8 cellular contexts compared by ENCODE assay signal in the genomic region with DNA sequence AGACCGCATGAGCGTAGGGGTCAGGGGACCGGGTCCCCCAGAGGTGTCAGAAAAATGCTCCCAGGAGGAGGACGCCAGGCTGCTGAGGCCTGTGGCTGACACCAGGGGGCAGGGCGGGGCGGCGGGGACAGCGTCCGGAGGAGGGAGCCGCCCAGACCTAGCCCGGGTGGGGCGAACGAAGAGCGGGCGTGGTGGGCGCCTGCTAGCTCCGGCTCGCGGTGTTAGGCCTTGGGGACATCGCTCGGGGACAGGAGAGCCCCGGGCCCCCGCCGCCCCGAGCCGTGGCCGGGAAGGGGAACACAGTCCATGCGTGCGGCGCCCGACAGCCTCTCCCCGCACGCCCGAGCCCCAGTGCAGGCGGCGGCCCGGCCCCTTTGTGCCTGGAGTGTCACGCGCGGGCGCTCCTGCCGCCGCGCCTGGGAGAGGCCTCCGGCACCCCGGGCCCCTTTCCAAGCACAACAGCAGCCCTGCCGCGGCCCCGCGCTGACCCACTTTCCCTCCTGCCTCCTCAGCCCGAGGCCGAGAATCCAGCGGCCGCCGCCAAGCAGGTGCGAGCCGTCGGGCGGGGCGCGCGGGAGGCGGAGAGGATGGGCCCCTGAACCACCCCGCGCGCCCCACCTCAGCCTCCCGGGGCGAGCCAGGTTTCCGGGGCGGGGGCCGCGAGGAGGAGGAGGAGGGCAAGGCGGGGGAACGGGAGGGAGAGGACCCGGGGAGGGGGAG.
A peak's percentile ranks its signal among the peaks of the same experiment; 100 is the strongest.
DNase-seq lines count a peak whose midpoint lies in the region; ATAC-seq, FAIRE-seq and TF ChIP-seq lines count a peak whose summit lies in the region.

No MANE protein-coding gene starts in this region.

- H2AFZ ChIP-seq in K562 (ENCODE audit: low read depth, low read length), result peak overlapping the region; percentile 58; the same call in 1 of the 2 replicates

- TF ChIP-seq POLR2A in K562 (conservative IDR thresholded peaks at IDR 0.05), result no peak

- H3K9ac ChIP-seq in K562 (ENCODE audit: insufficient read depth in 1 of 2, low read depth in 2 of 2, low read length in 2 of 2), result peak overlapping the region in 1 of 2 experiments; percentile 45; a peak in 2 of 4 replicates
- H3K9ac ChIP-seq in iPS-18a (ENCODE audit: low read length), result no peak overlapping the region

- POLR2A ChIA-PET in K562 (lab: Yijun Ruan, JAX), result interaction anchor here (0.9 kb wide), 1 partner anchor 11 kb away, joined by 4 read pairs; no protein-coding TSS in a partner anchor

- peaks cover 4% of the 10 kb centered on the region for H4K20me1 ChIP-seq in K562 (replicated peaks; ENCODE audit: control insufficient read depth, insufficient read depth, low read length)

- peaks cover 0 to 18% of the 10 kb centered on the region in 2 experiments; a peak in 2 of 5 replicates for H3K4me1 ChIP-seq in K562 (replicated peaks in 1 of 2; ENCODE audit: control insufficient read depth in 2 of 2, insufficient read depth in 2 of 2, low read length in 2 of 2)
- H3K4me1 ChIP-seq in iPS-18a (ENCODE audit: control insufficient read depth, low read depth, low read length), result peaks cover 4% of the 10 kb centered on the region

- in situ Hi-C loops in K562 (cut with MboI), result no loop called here

- H3K36me3 ChIP-seq in K562 (ENCODE audit: control insufficient read depth, insufficient read depth, low read length) (no peaks in the 10 kb centered on the region), iPS-18a (ENCODE audit: control insufficient read depth, low read depth, low read length) (no peaks in the 10 kb centered on the region)

- CTCF ChIA-PET in K562 (lab: Yijun Ruan, JAX; ENCODE audit: low intra/inter-chr PET ratio), result interaction anchor here (0.6 to 1.7 kb wide), 4 partner anchors 220 to 275 kb away, joined by 3 to 11 read pairs (median 3); no protein-coding TSS in a partner anchor

- ATAC-seq in GM18498 (IDR thresholded peaks at IDR 0.05; ENCODE audit: unreplicated experiment) (peak; percentile 78), HG02623 (IDR thresholded peaks at IDR 0.05; ENCODE audit: unreplicated experiment) (peak; percentile 65), K562 (peak; percentile 99)

- no peaks in the 10 kb centered on the region for H3K9me1 ChIP-seq in K562 (ENCODE audit: control insufficient read depth, insufficient read depth, low read length)

- no TSS peak for BruUV-seq in K562 (replicated peaks; lab: Mats Ljungman, UMichigan)

- no peak for FAIRE-seq in K562 (lab: Jason Lieb, UNC)

- H3K27me3 ChIP-seq in K562 (ENCODE audit: control insufficient read depth in 2 of 2, insufficient read depth in 2 of 2, low read length in 2 of 2) (peaks cover 8 to 26% of the 10 kb centered on the region in 2 experiments), iPS-18a (ENCODE audit: control insufficient read depth, insufficient read depth, low read length) (peaks cover 7% of the 10 kb centered on the region)

- DNase-seq in NCI-H1092 treated with DMSO at 0.1 percent for 48 hours (lab: John Stamatoyannopoulos, UW), result peak; percentile 49
- peak; percentile 86 for DNase-seq in UCSD-AML1 (lab: John Stamatoyannopoulos, UW; ENCODE audit: unreplicated experiment)
- DNase-seq in K562 (ENCODE audit: extremely low read depth in 1 of 4, low spot score in 3 of 4), result peak; percentile 73 to 87 (median 84)
- no peak for DNase-seq in NCI-H128 (lab: John Stamatoyannopoulos, UW; ENCODE audit: unreplicated experiment)

- no peaks in the 10 kb centered on the region for H3K79me2 ChIP-seq in K562 (ENCODE audit: control insufficient read depth, insufficient read depth, low read length)

- 0% methylated on average over 25 of the region's 75 CpGs for WGBS in K562 (ENCODE audit: insufficient coverage, low coverage, missing lambda C conversion rate)

- intact Hi-C loops in K562 (cut with micrococcal nuclease), result loop anchor here (1.0 to 5.0 kb wide), 2 partner anchors 220 to 272 kb away; no protein-coding TSS in a partner anchor

- H3K27ac ChIP-seq in K562 (ENCODE audit: extremely low read depth, low read depth, low read length) (no peak overlapping the region), iPS-18a (ENCODE audit: low read length) (no peak overlapping the region), skin epidermis (peak overlapping the region; percentile 74 to 98 (median 92))

- peak overlapping the region; percentile 38; the same call in 1 of the 2 replicates for H3K4me2 ChIP-seq in K562 (ENCODE audit: insufficient read depth, low read length)

- TF ChIP-seq CTCF in K562 (IDR thresholded peaks at IDR 0.05 in 2 of 3, conservative IDR thresholded peaks at IDR 0.05 in 1 of 3; ENCODE audit: insufficient read depth in 2 of 3, low read depth in 1 of 3, low read length in 3 of 3), result peak; percentile 70 to 90 (median 83)

- no peaks in the 10 kb centered on the region for H3K9me3 ChIP-seq in K562 (replicated peaks; ENCODE audit: control insufficient read depth, insufficient read depth, low read depth, low read length)
- no peaks in the 10 kb centered on the region for H3K9me3 ChIP-seq in iPS-18a (ENCODE audit: control insufficient read depth, low read depth, low read length)

- TF ChIP-seq RAD21 in K562 (CRISPR knock-in tag; conservative IDR thresholded peaks at IDR 0.05 in 1 of 2, IDR thresholded peaks at IDR 0.05 in 1 of 2), result peak; percentile 71 to 76

- no peak for TF ChIP-seq EP300 in K562 (IDR thresholded peaks at IDR 0.05; ENCODE audit: low read length)

- H3K4me3 ChIP-seq in K562, result peak overlapping the region; percentile 34
- peak overlapping the region; percentile 47 for H3K4me3 ChIP-seq in iPS-18a (ENCODE audit: low read length)
- H3K4me3 ChIP-seq in skin epidermis, result peak overlapping the region; percentile 34 to 55 (median 44)

TF ChIP-seq in K562, 482 proteins besides CTCF, POLR2A, EP300 and RAD21 (continues in another document):
- TF ChIP-seq, protein P1, sequence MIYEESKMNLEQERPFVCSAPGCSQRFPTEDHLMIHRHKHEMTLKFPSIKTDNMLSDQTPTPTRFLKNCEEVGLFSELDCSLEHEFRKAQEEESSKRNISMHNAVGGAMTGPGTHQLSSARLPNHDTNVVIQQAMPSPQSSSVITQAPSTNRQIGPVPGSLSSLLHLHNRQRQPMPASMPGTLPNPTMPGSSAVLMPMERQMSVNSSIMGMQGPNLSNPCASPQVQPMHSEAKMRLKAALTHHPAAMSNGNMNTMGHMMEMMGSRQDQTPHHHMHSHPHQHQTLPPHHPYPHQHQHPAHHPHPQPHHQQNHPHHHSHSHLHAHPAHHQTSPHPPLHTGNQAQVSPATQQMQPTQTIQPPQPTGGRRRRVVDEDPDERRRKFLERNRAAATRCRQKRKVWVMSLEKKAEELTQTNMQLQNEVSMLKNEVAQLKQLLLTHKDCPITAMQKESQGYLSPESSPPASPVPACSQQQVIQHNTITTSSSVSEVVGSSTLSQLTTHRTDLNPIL (CRISPR knock-in tag; IDR thresholded peaks at IDR 0.05), result no peak
- TF ChIP-seq, protein P2, sequence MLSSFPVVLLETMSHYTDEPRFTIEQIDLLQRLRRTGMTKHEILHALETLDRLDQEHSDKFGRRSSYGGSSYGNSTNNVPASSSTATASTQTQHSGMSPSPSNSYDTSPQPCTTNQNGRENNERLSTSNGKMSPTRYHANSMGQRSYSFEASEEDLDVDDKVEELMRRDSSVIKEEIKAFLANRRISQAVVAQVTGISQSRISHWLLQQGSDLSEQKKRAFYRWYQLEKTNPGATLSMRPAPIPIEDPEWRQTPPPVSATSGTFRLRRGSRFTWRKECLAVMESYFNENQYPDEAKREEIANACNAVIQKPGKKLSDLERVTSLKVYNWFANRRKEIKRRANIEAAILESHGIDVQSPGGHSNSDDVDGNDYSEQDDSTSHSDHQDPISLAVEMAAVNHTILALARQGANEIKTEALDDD (IDR thresholded peaks at IDR 0.05), result no peak
- TF ChIP-seq IFI16 (CRISPR knock-in tag; IDR thresholded peaks at IDR 0.05) (no peak), TRIM24 (IDR thresholded peaks at IDR 0.05) (no peak), RBFOX2 (IDR thresholded peaks at IDR 0.05; ENCODE audit: low read depth, low read length) (peak; percentile 32; the same call in 1 of the 2 replicates), HDAC1 (IDR thresholded peaks at IDR 0.05) (no peak; a peak in 1 of 4 replicates), MAFF (IDR thresholded peaks at IDR 0.05; ENCODE audit: low read length) (no peak), GTF2A2 (tag; IDR thresholded peaks at IDR 0.05) (no peak), MAZ (CRISPR knock-in tag; conservative IDR thresholded peaks at IDR 0.05 in 1 of 2, IDR thresholded peaks at IDR 0.05 in 1 of 2) (peak; percentile 65 to 74), TBL1XR1 (IDR thresholded peaks at IDR 0.05; ENCODE audit: low read length in 2 of 2) (no peak), BCL6 (CRISPR knock-in tag; IDR thresholded peaks at IDR 0.05) (no peak), MTF1 (CRISPR knock-in tag; IDR thresholded peaks at IDR 0.05; ENCODE audit: borderline replicate concordance) (no peak), RBM17 (IDR thresholded peaks at IDR 0.05; ENCODE audit: borderline replicate concordance, low read depth, low read length) (no peak), PCBP1 (IDR thresholded peaks at IDR 0.05; ENCODE audit: low read depth, low read length, poor library complexity, severe bottlenecking) (peak; percentile 27)
- TF ChIP-seq, protein P3, sequence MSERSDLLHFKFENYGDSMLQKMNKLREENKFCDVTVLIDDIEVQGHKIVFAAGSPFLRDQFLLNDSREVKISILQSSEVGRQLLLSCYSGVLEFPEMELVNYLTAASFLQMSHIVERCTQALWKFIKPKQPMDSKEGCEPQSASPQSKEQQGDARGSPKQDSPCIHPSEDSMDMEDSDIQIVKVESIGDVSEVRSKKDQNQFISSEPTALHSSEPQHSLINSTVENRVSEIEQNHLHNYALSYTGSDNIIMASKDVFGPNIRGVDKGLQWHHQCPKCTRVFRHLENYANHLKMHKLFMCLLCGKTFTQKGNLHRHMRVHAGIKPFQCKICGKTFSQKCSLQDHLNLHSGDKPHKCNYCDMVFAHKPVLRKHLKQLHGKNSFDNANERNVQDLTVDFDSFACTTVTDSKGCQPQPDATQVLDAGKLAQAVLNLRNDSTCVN (CRISPR knock-in tag; IDR thresholded peaks at IDR 0.05), result no peak
- TF ChIP-seq, protein P4, sequence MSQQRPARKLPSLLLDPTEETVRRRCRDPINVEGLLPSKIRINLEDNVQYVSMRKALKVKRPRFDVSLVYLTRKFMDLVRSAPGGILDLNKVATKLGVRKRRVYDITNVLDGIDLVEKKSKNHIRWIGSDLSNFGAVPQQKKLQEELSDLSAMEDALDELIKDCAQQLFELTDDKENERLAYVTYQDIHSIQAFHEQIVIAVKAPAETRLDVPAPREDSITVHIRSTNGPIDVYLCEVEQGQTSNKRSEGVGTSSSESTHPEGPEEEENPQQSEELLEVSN (IDR thresholded peaks at IDR 0.05; ENCODE audit: borderline replicate concordance in 1 of 2, extremely low read depth in 1 of 2, insufficient read depth in 1 of 2, insufficient read length in 1 of 2, low read depth in 1 of 2, low read length in 1 of 2, poor library complexity in 1 of 2, severe bottlenecking in 1 of 2), result peak in 1 of 2 experiments; percentile 18

Comparison
In these comparisons a context has a peak if more than half of its experiments do, and no peak if none do; other contexts are left out.
1. H3K27ac ChIP-seq: peak in skin epidermis (21 of 21); none in K562 (single experiment) and iPS-18a (single experiment).
2. Peak in every context shown above with its lines, with median percentiles within 50 percentile points of each other: ATAC-seq and H3K4me3 ChIP-seq.